1 cellular context compared by ENCODE assay signal in genomic region chr16:89484923-89485679, GRCh38.
TF ChIP-seq lines count a peak whose summit lies in the region.

No MANE protein-coding gene starts in this region.

TF ChIP-seq in HEK293, 187 proteins besides CTCF, POLR2A, EP300 and RAD21 (continued from another document):
- TF ChIP-seq ZNF777 (tag by site-specific recombination; IDR thresholded peaks at IDR 0.05; ENCODE audit: borderline replicate concordance): no peak
- no peak for TF ChIP-seq KLF7 (tag by site-specific recombination; IDR thresholded peaks at IDR 0.05; ENCODE audit: borderline replicate concordance)
- TF ChIP-seq AEBP2 (tag by site-specific recombination; IDR thresholded peaks at IDR 0.05; ENCODE audit: borderline replicate concordance): no peak
